Comparison of ENCODE assay signal across 8 cellular contexts in genomic region chr14:35121887-35122695, GRCh38. TPM values are rescaled to one million over a fixed set of nuclear protein-coding genes. Genes with fewer than 3 reads are reported as not detected.
DNase-seq lines count a peak whose midpoint lies in the region; ATAC-seq and TF ChIP-seq lines count a peak whose summit lies in the region.

Gene PPP2R3C (minus strand): TSS chr14:35121990. CDS start chr14:35121959, 31 bp downstream.
Gene PRORP (plus strand): TSS chr14:35122552. CDS start chr14:35123246, 694 bp downstream.

- CTCF ChIA-PET in RWPE1 (lab: Yijun Ruan, JAX): no interaction called here

- TF ChIP-seq CTCF in LNCaP clone FGC (IDR thresholded peaks at IDR 0.05; ENCODE audit: control insufficient read depth, extremely low read depth, insufficient read depth): no peak
- no peak for TF ChIP-seq CTCF in RWPE1 (conservative IDR thresholded peaks at IDR 0.05; ENCODE audit: low read depth)
- no peak for TF ChIP-seq CTCF in fibroblast of mammary gland (conservative IDR thresholded peaks at IDR 0.05; ENCODE audit: control insufficient read depth, insufficient read depth, low read depth, low read length)

- H3K4me1 Mint-ChIP-seq in activated T-helper 17 cell treated with anti-CD3 and anti-CD28 coated beads, Interleukin-2, amount 50 U/mL, for 72 hours: peaks cover 39% of the 10 kb centered on the region
- H3K4me1 Mint-ChIP-seq in naive thymus-derived CD8-positive, alpha-beta T cell: peaks cover 31 to 86% (median 74%) of the 10 kb centered on the region in 4 donors

- POLR2A ChIA-PET in RWPE1 (lab: Yijun Ruan, JAX; ENCODE audit: low non-redundant PET): interaction anchor here (0.9 to 1.0 kb wide), 3 partner anchors 75 to 295 kb away, joined by 3 to 4 read pairs (median 3); partner anchors contain the start of gene FAM177A1
- POLR2A ChIA-PET in naive thymus-derived CD8-positive, alpha-beta T cell (lab: Charles Lee): interaction anchor here (0.5 to 5.1 kb wide), 20 partner anchors 9 to 492 kb away, joined by 3 to 54 read pairs (median 4); partner anchors contain the start of genes FAM177A1, NFKBIA, PSMA6 and SNX6

- peak within 1 kb of the TSS; percentile 99 for H3K4me3 Mint-ChIP-seq in activated T-helper 17 cell treated with anti-CD3 and anti-CD28 coated beads, Interleukin-2, amount 50 U/mL, for 72 hours
- H3K4me3 Mint-ChIP-seq in naive thymus-derived CD8-positive, alpha-beta T cell: peak within 1 kb of the TSS; percentile 98 to 100 (median 100)

- peak; percentile 89 for ATAC-seq in activated T-helper 17 cell treated with anti-CD3 and anti-CD28 coated beads, Interleukin-2, amount 50 U/mL, for 72 hours (replicated peaks)
- ATAC-seq in naive thymus-derived CD8-positive, alpha-beta T cell: peak; percentile 83 to 85

- peak within 1 kb of the TSS; percentile 98 for H3K27ac ChIP-seq in RWPE1

- DNase-seq in Daoy (ENCODE audit: low read depth): peak; percentile 99
- peak; percentile 42 for DNase-seq in GOT3 (lab: John Stamatoyannopoulos, UW)
- DNase-seq in LNCaP clone FGC (ENCODE audit: low read depth): peak; percentile 98
- peak; percentile 96 for DNase-seq in RWPE1 (ENCODE audit: low spot score)
- peak; percentile 91 for DNase-seq in fibroblast of mammary gland (ENCODE audit: low read depth)
- peak; percentile 77 to 98 (median 92) for DNase-seq in naive thymus-derived CD8-positive, alpha-beta T cell
- peak; percentile 88 to 99 (median 94) for DNase-seq in stimulated activated naive CD4-positive, alpha-beta T cell (lab: John Stamatoyannopoulos, UW)

- H3K9me3 Mint-ChIP-seq in activated T-helper 17 cell treated with anti-CD3 and anti-CD28 coated beads, Interleukin-2, amount 50 U/mL, for 72 hours: no peaks in the 10 kb centered on the region
- no peaks in the 10 kb centered on the region for H3K9me3 Mint-ChIP-seq in naive thymus-derived CD8-positive, alpha-beta T cell

- peak within 1 kb of the TSS; percentile 100 for H3K27ac Mint-ChIP-seq in activated T-helper 17 cell treated with anti-CD3 and anti-CD28 coated beads, Interleukin-2, amount 50 U/mL, for 72 hours
- H3K27ac Mint-ChIP-seq in naive thymus-derived CD8-positive, alpha-beta T cell: peak within 1 kb of the TSS; percentile 99 to 100 (median 100)

- peaks cover 96% of the 10 kb centered on the region for H3K36me3 Mint-ChIP-seq in activated T-helper 17 cell treated with anti-CD3 and anti-CD28 coated beads, Interleukin-2, amount 50 U/mL, for 72 hours (ENCODE audit: low read depth)
- peaks cover 0 to 49% (median 7%) of the 10 kb centered on the region in 3 donors for H3K36me3 Mint-ChIP-seq in naive thymus-derived CD8-positive, alpha-beta T cell

- H3K27me3 Mint-ChIP-seq in activated T-helper 17 cell treated with anti-CD3 and anti-CD28 coated beads, Interleukin-2, amount 50 U/mL, for 72 hours: no peaks in the 10 kb centered on the region
- no peaks in the 10 kb centered on the region for H3K27me3 Mint-ChIP-seq in naive thymus-derived CD8-positive, alpha-beta T cell

- H3K4me3 ChIP-seq in LNCaP clone FGC (ENCODE audit: low read depth, low read length) (peak within 1 kb of the TSS; percentile 76), fibroblast of mammary gland (ENCODE audit: control insufficient read depth, low read depth, low read length) (peak within 1 kb of the TSS; percentile 97)

RNA-seq across cellular contexts. Expression of gene PPP2R3C, which starts in this region (rescaled TPM):
- 58.5 and 62.0 TPM in 2 replicates for total RNA-seq in Daoy (2014; rRNA removed; shearing (Covaris generic))
- total RNA-seq in activated T-helper 17 cell treated with anti-CD3 and anti-CD28 coated beads, Interleukin-2, amount 50 U/mL, for 72 hours: 10 to 100 TPM; 50.4 to 64.9 TPM
- total RNA-seq in naive thymus-derived CD8-positive, alpha-beta T cell: 10 to 100 TPM; 38.4 to 39.5 TPM
- polyA plus RNA-seq in naive thymus-derived CD8-positive, alpha-beta T cell: 10 to 100 TPM; 45.6 to 57.9 (median 52.7) TPM

RNA-seq across cellular contexts. Expression of gene PRORP, which starts in this region (rescaled TPM):
- 50.0 and 73.2 TPM in 2 replicates for total RNA-seq in Daoy (2014; rRNA removed; shearing (Covaris generic))
- 10 to 100 TPM; 40.3 to 52.9 TPM for total RNA-seq in activated T-helper 17 cell treated with anti-CD3 and anti-CD28 coated beads, Interleukin-2, amount 50 U/mL, for 72 hours
- total RNA-seq in naive thymus-derived CD8-positive, alpha-beta T cell: 10 to 100 TPM; 33.6 to 34.1 TPM
- 10 to 100 TPM; 44.3 to 55.4 (median 49.7) TPM for polyA plus RNA-seq in naive thymus-derived CD8-positive, alpha-beta T cell

Comparison
In these comparisons a context has a peak if more than half of its experiments do, and no peak if none do; other contexts are left out.
1. Peak in every context shown above with its lines: DNase-seq, ATAC-seq, H3K4me3 ChIP-seq and H3K27ac ChIP-seq.
2. DNase-seq: peak in every context shown above with its lines; median percentile 99 in Daoy; 98 in LNCaP clone FGC; 96 in RWPE1; 94 in stimulated activated naive CD4-positive, alpha-beta T cell; 92 in naive thymus-derived CD8-positive, alpha-beta T cell; 91 in fibroblast of mammary gland; 42 in GOT3.